6 cellular contexts compared by ENCODE assay signal in the genomic region with DNA sequence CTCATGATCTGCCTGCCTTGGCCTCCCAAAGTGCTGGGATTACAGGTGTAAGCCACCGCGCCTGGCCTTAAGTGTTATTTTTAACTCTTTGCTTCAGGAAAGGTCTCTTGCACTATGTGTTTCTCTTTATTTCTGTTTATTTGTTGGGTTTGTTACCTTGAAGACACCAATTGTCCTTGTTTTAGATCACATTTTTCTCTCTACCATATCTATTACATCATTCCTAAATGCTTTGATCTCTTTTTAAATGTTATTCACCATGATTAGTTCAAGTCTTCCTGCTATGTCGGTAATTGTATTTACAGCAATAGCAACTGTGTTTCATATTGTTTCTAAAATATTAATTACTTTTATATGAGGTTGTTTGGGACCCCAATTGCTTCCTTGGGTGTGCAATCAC.
"Had no signal": no experiment of that assay in that cellular context is flagged by ENCODE, and none has a peak within 500 bp of the region (broad histone marks: within the 10 kb centered on the region; RNA-seq: fewer than 3 reads in every experiment).

No MANE protein-coding gene starts in this region.

- FAIRE-seq: HTR-8/SVneo, K562 had no signal

- DNase-seq: IMR-90, KBM-7, KG1 had no signal

- H3K4me3 ChIP-seq: K562 had no signal

- ATAC-seq: K562 had no signal

- H3K27ac ChIP-seq: HL-60 had no signal
